Comparison of ENCODE assay signal across 11 cellular contexts in genomic region chr10:63262674-63263073, GRCh38.
A peak's percentile ranks its signal among the peaks of the same experiment; 100 is the strongest.
DNase-seq lines count a peak whose midpoint lies in the region; ATAC-seq, FAIRE-seq and TF ChIP-seq lines count a peak whose summit lies in the region.
"Had no signal": no experiment of that assay in that cellular context is flagged by ENCODE, and none has a peak within 500 bp of the region (broad histone marks: within the 10 kb centered on the region; RNA-seq: fewer than 3 reads in every experiment).

No MANE protein-coding gene starts in this region.

- H3K4me1 Mint-ChIP-seq in activated naive CD4-positive, alpha-beta T cell treated with anti-CD3 and anti-CD28 coated beads, Interleukin-2, amount 10 ng/mL, durations not matched to agents 7 days and 5 days: peaks cover 48% of the 10 kb centered on the region
- peaks cover 41% of the 10 kb centered on the region for H3K4me1 Mint-ChIP-seq in T-helper 17 cell

- H3K4me3 ChIP-seq in keratinocyte (ENCODE audit: control insufficient read depth in 2 of 3, extremely low read depth in 1 of 3, insufficient read depth in 2 of 3, low read depth in 1 of 3, low read length in 3 of 3): no peak overlapping the region
- no peak overlapping the region for H3K4me3 ChIP-seq in thyroid gland (replicated peaks in 1 of 3)

- H3K9me3 Mint-ChIP-seq in activated naive CD4-positive, alpha-beta T cell treated with anti-CD3 and anti-CD28 coated beads, Interleukin-2, amount 10 ng/mL, durations not matched to agents 7 days and 5 days: peaks cover 1% of the 10 kb centered on the region

- H4K20me1 ChIP-seq in keratinocyte (ENCODE audit: control insufficient read depth, extremely low read depth, insufficient read depth, low read length): peaks cover 2% of the 10 kb centered on the region

- intact Hi-C loops in thyroid gland (cut with DNase I): no loop called here

- dilution Hi-C loops in keratinocyte (cut with MboI; ENCODE audit: extremely low pct_ligation_motif_present, low sequenced_read_pairs): no loop called here

- H3K4me1 ChIP-seq in keratinocyte (ENCODE audit: control insufficient read depth, extremely low read depth, insufficient read depth, low read length): no peaks in the 10 kb centered on the region
- H3K4me1 ChIP-seq in thyroid gland: peaks cover 51 to 57% of the 10 kb centered on the region in 2 donors

- H3K9me3 ChIP-seq in T-helper 17 cell (ENCODE audit: control insufficient read depth, low read length, poor library complexity, severe bottlenecking) (no peaks in the 10 kb centered on the region), keratinocyte (ENCODE audit: control insufficient read depth, low read depth, low read length) (no peaks in the 10 kb centered on the region), thyroid gland (no peaks in the 10 kb centered on the region)

- no peak for ATAC-seq in T-helper 17 cell
- ATAC-seq in HG03521 (IDR thresholded peaks at IDR 0.05; ENCODE audit: unreplicated experiment): no peak
- ATAC-seq: left lobe of liver had no signal

- H3K36me3 Mint-ChIP-seq in activated naive CD4-positive, alpha-beta T cell treated with anti-CD3 and anti-CD28 coated beads, Interleukin-2, amount 10 ng/mL, durations not matched to agents 7 days and 5 days: peaks cover 45% of the 10 kb centered on the region
- H3K36me3 Mint-ChIP-seq in T-helper 17 cell (ENCODE audit: low read depth): peaks cover 11% of the 10 kb centered on the region

- WGBS in thyroid gland, 2 donors: 52 to 54% methylated on average over 3 of the region's 3 CpGs

- peak overlapping the region; percentile 6 for H3K4me3 Mint-ChIP-seq in activated naive CD4-positive, alpha-beta T cell treated with anti-CD3 and anti-CD28 coated beads, Interleukin-2, amount 10 ng/mL, durations not matched to agents 7 days and 5 days
- peak overlapping the region; percentile 36 for H3K4me3 Mint-ChIP-seq in T-helper 17 cell

- H3K36me3 ChIP-seq in keratinocyte (ENCODE audit: control insufficient read depth in 2 of 2, extremely low read depth in 1 of 2, insufficient read depth in 2 of 2, low read length in 2 of 2) (peaks cover 2 to 4% of the 10 kb centered on the region in 2 experiments), thyroid gland (no peaks in the 10 kb centered on the region)

- no peak for TF ChIP-seq CTCF in keratinocyte (optimal IDR thresholded peaks at IDR 0.05 in 1 of 3, IDR thresholded peaks at IDR 0.05 in 1 of 3, conservative IDR thresholded peaks at IDR 0.05 in 1 of 3; ENCODE audit: extremely low read depth in 1 of 3, insufficient read depth in 2 of 3, low read length in 3 of 3)
- TF ChIP-seq CTCF in thyroid gland (IDR thresholded peaks at IDR 0.05): no peak

- peak overlapping the region; percentile 33 for H3K4me2 ChIP-seq in keratinocyte (ENCODE audit: control insufficient read depth, extremely low read depth, insufficient read depth, low read depth, low read length)

- H3K27ac Mint-ChIP-seq in activated naive CD4-positive, alpha-beta T cell treated with anti-CD3 and anti-CD28 coated beads, Interleukin-2, amount 10 ng/mL, durations not matched to agents 7 days and 5 days: no peak overlapping the region
- H3K27ac Mint-ChIP-seq in T-helper 17 cell: peak overlapping the region; percentile 77

- DNase-seq in activated naive CD4-positive, alpha-beta T cell treated with anti-CD3 and anti-CD28 coated beads, Interleukin-2, amount 10 ng/mL, durations not matched to agents 7 days and 5 days: no peak
- DNase-seq in activated naive CD4-positive, alpha-beta T cell (lab: John Stamatoyannopoulos, UW): no peak
- DNase-seq in T-helper 17 cell (no peak), keratinocyte (ENCODE audit: low read depth, low spot score) (no peak), thyroid gland (no peak), SKM-1 treated with dmso at 0.1 percent for 144 hours (lab: John Stamatoyannopoulos, UW; ENCODE audit: unreplicated experiment) (no peak), NCI-H345 treated with DMSO at 0.1 percent for 48 hours (lab: John Stamatoyannopoulos, UW; ENCODE audit: unreplicated experiment) (no peak)
- DNase-seq: NCI-H1694 treated with DMSO at 0.1 percent for 48 hours had no signal

- no peak overlapping the region for H2AFZ ChIP-seq in keratinocyte (ENCODE audit: control insufficient read depth, low read length)

- no peaks in the 10 kb centered on the region for H3K27me3 Mint-ChIP-seq in activated naive CD4-positive, alpha-beta T cell treated with anti-CD3 and anti-CD28 coated beads, Interleukin-2, amount 10 ng/mL, durations not matched to agents 7 days and 5 days
- H3K27me3 Mint-ChIP-seq in T-helper 17 cell: no peaks in the 10 kb centered on the region

- FAIRE-seq in keratinocyte (lab: Jason Lieb, UNC): no peak

- CTCF ChIA-PET in activated naive CD4-positive, alpha-beta T cell treated with anti-CD3 and anti-CD28 coated beads, Interleukin-2, amount 10 ng/mL, durations not matched to agents 7 days and 5 days (lab: Charles Lee): interaction anchor here (1.1 to 1.2 kb wide), 2 partner anchors 45 to 47 kb away, joined by 3 read pairs; no protein-coding TSS in a partner anchor

- H3K27ac ChIP-seq in keratinocyte (ENCODE audit: control insufficient read depth, insufficient read depth, low read length): no peak overlapping the region
- H3K27ac ChIP-seq in thyroid gland: peak overlapping the region; percentile 31 to 96 (median 43)
- H3K27ac ChIP-seq: epithelial cell of prostate had no signal

- peaks cover 2% of the 10 kb centered on the region for H3K9me1 ChIP-seq in keratinocyte (ENCODE audit: control insufficient read depth, extremely low read depth, insufficient read depth, low read length)

- no peaks in the 10 kb centered on the region for H3K27me3 ChIP-seq in keratinocyte (ENCODE audit: control insufficient read depth, extremely low read depth, insufficient read depth, low read length)
- no peaks in the 10 kb centered on the region for H3K27me3 ChIP-seq in thyroid gland

- H3K9ac ChIP-seq in keratinocyte (ENCODE audit: control insufficient read depth, extremely low read depth, insufficient read depth, low read length): no peak overlapping the region

- H3K79me2 ChIP-seq in keratinocyte (ENCODE audit: control insufficient read depth, insufficient read depth, low read length): peaks cover 89% of the 10 kb centered on the region

- TF ChIP-seq POLR2A in thyroid gland (IDR thresholded peaks at IDR 0.05): no peak
